In the genomic region with DNA sequence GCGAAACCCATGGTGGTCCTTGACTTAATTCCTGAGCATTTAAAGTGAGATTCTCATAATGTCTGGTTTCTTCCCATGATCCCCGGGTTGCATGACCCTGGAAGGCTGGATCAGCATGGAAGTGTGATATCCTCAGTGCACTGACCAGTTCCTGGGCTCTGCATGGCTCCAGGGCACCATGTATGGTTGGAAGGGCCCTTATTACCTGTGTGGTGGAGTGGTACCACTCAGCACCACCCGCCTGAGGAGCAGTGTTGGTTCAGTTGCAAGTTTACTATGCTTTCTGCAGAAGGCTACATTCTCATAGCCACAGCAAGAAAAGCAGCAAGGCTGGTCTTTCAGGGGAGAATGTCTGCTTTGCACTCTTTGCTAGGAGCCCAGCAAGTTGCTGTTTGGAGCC, we compare ENCODE assay signal across 32 cellular contexts.
"Had no signal": no experiment of that assay in that cellular context is flagged by ENCODE, and none has a peak within 500 bp of the region (broad histone marks: within the 10 kb centered on the region; RNA-seq: fewer than 3 reads in every experiment).

No MANE protein-coding gene starts in this region.

- H3K27ac ChIP-seq: adrenal gland, body of pancreas, colonic mucosa, dorsolateral prefrontal cortex, esophagus muscularis mucosa, foreskin keratinocyte, gastrocnemius medialis had no signal

- H3K9me3 ChIP-seq: adrenal gland, body of pancreas, colonic mucosa, esophagus muscularis mucosa, gastrocnemius medialis had no signal

- H3K4me1 ChIP-seq: adrenal gland, body of pancreas, colonic mucosa, esophagus muscularis mucosa, foreskin keratinocyte, gastrocnemius medialis had no signal

- H3K4me3 ChIP-seq: adrenal gland, body of pancreas, colonic mucosa, dorsolateral prefrontal cortex, esophagus muscularis mucosa, gastrocnemius medialis had no signal

- H3K27ac Mint-ChIP-seq: activated CD4-positive, alpha-beta memory T cell treated with anti-CD3 and anti-CD28 coated beads, Interleukin-2, amount 10 ng/mL, durations not matched to agents 7 days and 5 days; activated CD4-positive, alpha-beta T cell treated with anti-CD3 and anti-CD28 coated beads, Interleukin-2, amount 10 ng/mL, durations not matched to agents 7 days and 5 days; activated naive CD4-positive, alpha-beta T cell treated with anti-CD3 and anti-CD28 coated beads for 36 hours; activated naive CD4-positive, alpha-beta T cell treated with anti-CD3 and anti-CD28 coated beads, Interleukin-2, amount 50 U/mL, for 24 hours; activated naive CD8-positive, alpha-beta T cell treated with anti-CD3 and anti-CD28 coated beads for 36 hours; activated naive CD8-positive, alpha-beta T cell treated with anti-CD3 and anti-CD28 coated beads, Interleukin-2, amount 50 U/mL, for 24 hours; activated T-helper 1 cell treated with anti-CD3 and anti-CD28 coated beads, Interleukin-12 subunit alpha, Interleukin-12 subunit beta, Interleukin-2, Interleukin-4 antibody, amounts not matched to agents 30 ng/mL and 10 ng/mL and 1 ng/mL, durations not matched to agents 14 hours and 24 hours and 36 hours; activated T-helper 2 cell treated with anti-CD3 and anti-CD28 coated beads, Interferon-gamma antibody, Interleukin-2, Interleukin-4, amounts not matched to agents 10 μg/mL and 5 μg/mL and 100 μg/mL, durations not matched to agents 14 hours and 24 hours and 36 hours; dendritic cell treated with granulocyte-macrophage colony-stimulating factor and Interleukin-4, amounts not matched to agents 40 ng/mL and 50 ng/mL, for 4 days had no signal

- DNase-seq: activated CD4-positive, alpha-beta memory T cell treated with anti-CD3 and anti-CD28 coated beads, Interleukin-2, amount 10 ng/mL, durations not matched to agents 7 days and 5 days; activated CD4-positive, alpha-beta T cell treated with anti-CD3 and anti-CD28 coated beads for 4 hours; activated CD4-positive, alpha-beta T cell treated with anti-CD3 and anti-CD28 coated beads, Interleukin-2, amount 10 ng/mL, durations not matched to agents 7 days and 5 days; activated CD4-positive, alpha-beta T cell treated with anti-CD3 and anti-CD28 coated beads, Interleukin-2, amount 50 U/mL, for 4 hours; activated CD4-positive, CD25-positive, alpha-beta regulatory T cell; activated CD4-positive, CD25-positive, alpha-beta regulatory T cell treated with anti-CD3 and anti-CD28 coated beads, Interleukin-2, amount 50 U/mL, for 72 hours; activated CD8-positive, alpha-beta memory T cell treated with anti-CD3 and anti-CD28 coated beads, Interleukin-2, amount 50 U/mL, for 4 hours; activated effector memory CD4-positive, alpha-beta T cell treated with anti-CD3 and anti-CD28 coated beads, Interleukin-2, amount 50 U/mL, for 16 hours; activated naive CD4-positive, alpha-beta T cell treated with anti-CD3 and anti-CD28 coated beads for 36 hours; activated naive CD8-positive, alpha-beta T cell treated with anti-CD3 and anti-CD28 coated beads for 36 hours; activated naive CD8-positive, alpha-beta T cell treated with anti-CD3 and anti-CD28 coated beads, Interleukin-2, amount 50 U/mL, for 24 hours; activated T-cell treated with anti-CD3 and anti-CD28 coated beads, Interleukin-2, amount 50 U/mL, for 1 hour; activated T-cell treated with anti-CD3 and anti-CD28 coated beads, Interleukin-2, amount 50 U/mL, for 48 hours; adrenal gland; amygdala; aorta; body of pancreas; central memory CD4-positive, alpha-beta T cell; cerebellar nuclear complex; colonic mucosa; dorsolateral prefrontal cortex; effector memory CD4-positive, alpha-beta T cell; erythroblast; foreskin keratinocyte; gastrocnemius medialis; glutamatergic neuron; T-helper 2 cell had no signal

- H3K27me3 Mint-ChIP-seq: activated CD4-positive, alpha-beta memory T cell treated with anti-CD3 and anti-CD28 coated beads, Interleukin-2, amount 10 ng/mL, durations not matched to agents 7 days and 5 days; activated CD4-positive, alpha-beta T cell treated with anti-CD3 and anti-CD28 coated beads, Interleukin-2, amount 10 ng/mL, durations not matched to agents 7 days and 5 days; activated naive CD8-positive, alpha-beta T cell treated with anti-CD3 and anti-CD28 coated beads for 36 hours; activated naive CD8-positive, alpha-beta T cell treated with anti-CD3 and anti-CD28 coated beads, Interleukin-2, amount 50 U/mL, for 24 hours; dendritic cell treated with granulocyte-macrophage colony-stimulating factor and Interleukin-4, amounts not matched to agents 40 ng/mL and 50 ng/mL, for 4 days had no signal

- H3K4me3 Mint-ChIP-seq: activated CD4-positive, alpha-beta memory T cell treated with anti-CD3 and anti-CD28 coated beads, Interleukin-2, amount 10 ng/mL, durations not matched to agents 7 days and 5 days; activated CD4-positive, alpha-beta T cell treated with anti-CD3 and anti-CD28 coated beads, Interleukin-2, amount 10 ng/mL, durations not matched to agents 7 days and 5 days; activated naive CD4-positive, alpha-beta T cell treated with anti-CD3 and anti-CD28 coated beads for 36 hours; activated naive CD4-positive, alpha-beta T cell treated with anti-CD3 and anti-CD28 coated beads, Interleukin-2, amount 50 U/mL, for 24 hours; activated naive CD8-positive, alpha-beta T cell treated with anti-CD3 and anti-CD28 coated beads for 36 hours; activated naive CD8-positive, alpha-beta T cell treated with anti-CD3 and anti-CD28 coated beads, Interleukin-2, amount 50 U/mL, for 24 hours; activated T-helper 1 cell treated with anti-CD3 and anti-CD28 coated beads, Interleukin-12 subunit alpha, Interleukin-12 subunit beta, Interleukin-2, Interleukin-4 antibody, amounts not matched to agents 30 ng/mL and 10 ng/mL and 1 ng/mL, durations not matched to agents 14 hours and 24 hours and 36 hours; dendritic cell treated with granulocyte-macrophage colony-stimulating factor and Interleukin-4, amounts not matched to agents 40 ng/mL and 50 ng/mL, for 4 days had no signal

- H3K27me3 ChIP-seq: adrenal gland, body of pancreas, colonic mucosa, foreskin keratinocyte, gastrocnemius medialis had no signal

- H3K36me3 Mint-ChIP-seq: activated naive CD4-positive, alpha-beta T cell treated with anti-CD3 and anti-CD28 coated beads, Interleukin-2, amount 50 U/mL, for 24 hours; activated naive CD8-positive, alpha-beta T cell treated with anti-CD3 and anti-CD28 coated beads for 36 hours had no signal

- ATAC-seq: activated naive CD8-positive, alpha-beta T cell treated with anti-CD3 and anti-CD28 coated beads, Interleukin-2, amount 50 U/mL, for 24 hours; body of pancreas; foreskin keratinocyte; gastrocnemius medialis had no signal

- H3K36me3 ChIP-seq: adrenal gland, colonic mucosa, esophagus muscularis mucosa, gastrocnemius medialis had no signal

- H3K4me1 Mint-ChIP-seq: activated CD4-positive, alpha-beta memory T cell treated with anti-CD3 and anti-CD28 coated beads, Interleukin-2, amount 10 ng/mL, durations not matched to agents 7 days and 5 days; activated CD4-positive, alpha-beta T cell treated with anti-CD3 and anti-CD28 coated beads, Interleukin-2, amount 10 ng/mL, durations not matched to agents 7 days and 5 days; activated naive CD4-positive, alpha-beta T cell treated with anti-CD3 and anti-CD28 coated beads, Interleukin-2, amount 50 U/mL, for 24 hours; activated naive CD8-positive, alpha-beta T cell treated with anti-CD3 and anti-CD28 coated beads for 36 hours; activated naive CD8-positive, alpha-beta T cell treated with anti-CD3 and anti-CD28 coated beads, Interleukin-2, amount 50 U/mL, for 24 hours had no signal

- H3K9me3 Mint-ChIP-seq: activated CD4-positive, alpha-beta memory T cell treated with anti-CD3 and anti-CD28 coated beads, Interleukin-2, amount 10 ng/mL, durations not matched to agents 7 days and 5 days; activated CD4-positive, alpha-beta T cell treated with anti-CD3 and anti-CD28 coated beads, Interleukin-2, amount 10 ng/mL, durations not matched to agents 7 days and 5 days; activated naive CD8-positive, alpha-beta T cell treated with anti-CD3 and anti-CD28 coated beads for 36 hours; activated naive CD8-positive, alpha-beta T cell treated with anti-CD3 and anti-CD28 coated beads, Interleukin-2, amount 50 U/mL, for 24 hours; activated T-helper 1 cell treated with anti-CD3 and anti-CD28 coated beads, Interleukin-12 subunit alpha, Interleukin-12 subunit beta, Interleukin-2, Interleukin-4 antibody, amounts not matched to agents 30 ng/mL and 10 ng/mL and 1 ng/mL, durations not matched to agents 14 hours and 24 hours and 36 hours; activated T-helper 2 cell treated with anti-CD3 and anti-CD28 coated beads, Interferon-gamma antibody, Interleukin-2, Interleukin-4, amounts not matched to agents 10 μg/mL and 5 μg/mL and 100 μg/mL, durations not matched to agents 14 hours and 24 hours and 36 hours had no signal
